In the genomic region with DNA sequence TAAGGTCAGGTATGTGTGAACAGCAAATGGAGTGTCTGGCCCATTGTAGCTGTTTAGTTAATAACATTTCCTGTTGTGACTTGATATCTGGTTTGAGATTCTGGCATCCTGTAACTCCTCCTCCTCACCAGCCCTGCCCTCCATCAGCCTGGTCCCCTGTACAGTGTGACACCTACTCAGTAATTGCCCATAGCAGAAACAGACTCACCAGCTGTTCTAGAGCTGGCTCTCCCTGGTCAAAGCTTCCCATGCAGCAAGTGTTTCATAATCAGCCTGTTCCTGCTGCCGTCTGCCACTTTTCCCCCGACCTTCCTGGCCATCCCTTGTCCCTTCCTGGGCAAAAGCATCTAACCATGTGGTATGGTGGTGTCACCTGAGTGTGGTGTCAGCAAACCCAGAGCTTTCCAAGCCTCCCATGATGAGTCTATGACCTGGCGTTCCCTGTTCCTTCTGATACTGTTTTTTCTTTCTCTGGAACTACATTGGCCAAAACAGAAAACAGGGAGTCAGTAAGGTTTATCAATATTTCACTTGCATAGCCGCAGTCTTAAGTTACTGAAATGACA, we compare ENCODE assay signal across 22 cellular contexts. TPM values are rescaled to one million over a fixed set of nuclear protein-coding genes. Genes with fewer than 3 reads are reported as not detected.
A peak's percentile ranks its signal among the peaks of the same experiment; 100 is the strongest.
DNase-seq lines count a peak whose midpoint lies in the region; ATAC-seq and TF ChIP-seq lines count a peak whose summit lies in the region.
"Had no signal": no experiment of that assay in that cellular context is flagged by ENCODE, and none has a peak within 500 bp of the region (broad histone marks: within the 10 kb centered on the region; RNA-seq: fewer than 3 reads in every experiment).

No MANE protein-coding gene starts in this region.

- ATAC-seq in left ventricle myocardium superior: peak; percentile 35
- no peak for ATAC-seq in Right ventricle myocardium inferior
- peak; percentile 69 for ATAC-seq in HG03432 (IDR thresholded peaks at IDR 0.05; ENCODE audit: unreplicated experiment)
- ATAC-seq in stimulated activated naive B cell treated with anti-CD40 and anti-IgM and Interleukin-4, amounts not matched to agents 10 μg/mL and 1 μg/mL and 100 μg/mL, for 72 hours (replicated peaks): peak; percentile 39 to 55
- no peak for ATAC-seq in GM21447 (IDR thresholded peaks at IDR 0.05; ENCODE audit: unreplicated experiment)

- H3K27me3 Mint-ChIP-seq in stimulated activated naive B cell treated with anti-CD40 and anti-IgM and Interleukin-4, amounts not matched to agents 10 μg/mL and 1 μg/mL and 100 μg/mL, for 72 hours: no peaks in the 10 kb centered on the region
- H3K27me3 Mint-ChIP-seq: CD4-positive, alpha-beta T cell; IgD-negative memory B cell had no signal

- no peaks in the 10 kb centered on the region for H3K4me1 ChIP-seq in esophagus muscularis mucosa
- H3K4me1 ChIP-seq: HAP-1 had no signal

- in situ Hi-C loops in brain microvascular endothelial cell (cut with HindIII; ENCODE audit: low pct_ligation_motif_present, low sequenced_read_pairs): no loop called here

- peaks cover 0 to 7% of the 10 kb centered on the region in 2 donors for H3K9me3 Mint-ChIP-seq in stimulated activated naive B cell treated with anti-CD40 and anti-IgM and Interleukin-4, amounts not matched to agents 10 μg/mL and 1 μg/mL and 100 μg/mL, for 72 hours
- H3K9me3 Mint-ChIP-seq: CD4-positive, alpha-beta T cell had no signal

- H3K36me3 ChIP-seq in esophagus muscularis mucosa: no peaks in the 10 kb centered on the region
- no peaks in the 10 kb centered on the region for H3K36me3 ChIP-seq in brain microvascular endothelial cell (replicated peaks)
- H3K36me3 ChIP-seq: HAP-1 had no signal

- H3K4me3 ChIP-seq in esophagus muscularis mucosa (no peak overlapping the region), brain microvascular endothelial cell (ENCODE audit: low read depth, low read length) (no peak overlapping the region)
- H3K4me3 ChIP-seq: HAP-1 had no signal

- H3K9me3 ChIP-seq in esophagus muscularis mucosa: no peaks in the 10 kb centered on the region
- H3K9me3 ChIP-seq: HAP-1 had no signal

- no peak overlapping the region for H3K4me3 Mint-ChIP-seq in stimulated activated naive B cell treated with anti-CD40 and anti-IgM and Interleukin-4, amounts not matched to agents 10 μg/mL and 1 μg/mL and 100 μg/mL, for 72 hours
- H3K4me3 Mint-ChIP-seq: CD4-positive, alpha-beta T cell had no signal

- intact Hi-C loops in left ventricle myocardium superior (cut with micrococcal nuclease): no loop called here
- intact Hi-C loops in Right ventricle myocardium inferior (cut with DNase I): no loop called here
- intact Hi-C loops in esophagus muscularis mucosa (cut with DNase I): no loop called here

- TF ChIP-seq EP300 in esophagus muscularis mucosa (IDR thresholded peaks at IDR 0.05): no peak

- DNase-seq in left ventricle myocardium superior (no peak), Right ventricle myocardium inferior (ENCODE audit: missing footprints) (no peak), esophagus muscularis mucosa (ENCODE audit: extremely low spot score) (peak; percentile 39), NCI-H187 treated with DMSO at 0.1 percent for 48 hours (lab: John Stamatoyannopoulos, UW) (no peak), brain microvascular endothelial cell (no peak)
- DNase-seq in stimulated activated naive B cell treated with anti-CD40 and anti-IgM and Interleukin-4, amounts not matched to agents 10 μg/mL and 1 μg/mL and 100 μg/mL, for 72 hours: no peak
- DNase-seq: Calu3; CD4-positive, alpha-beta T cell; DMS79 treated with DMSO at 0.1 percent for 48 hours; GF-D8; MV-4-11; NCI-H1417 treated with DMSO at 0.1 percent for 48 hours; NCI-H2029 treated with DMSO at 0.1 percent for 48 hours; NCI-H2227 treated with DMSO at 0.1 percent for 48 hours; NCI-H526; OCI-M1 had no signal

- peaks cover 0 to 3% of the 10 kb centered on the region in 2 donors for H3K36me3 Mint-ChIP-seq in stimulated activated naive B cell treated with anti-CD40 and anti-IgM and Interleukin-4, amounts not matched to agents 10 μg/mL and 1 μg/mL and 100 μg/mL, for 72 hours

- H3K4me1 Mint-ChIP-seq in stimulated activated naive B cell treated with anti-CD40 and anti-IgM and Interleukin-4, amounts not matched to agents 10 μg/mL and 1 μg/mL and 100 μg/mL, for 72 hours: peaks cover 25 to 52% of the 10 kb centered on the region in 2 donors

- H3K27ac ChIP-seq in esophagus muscularis mucosa (replicated peaks in 1 of 4): no peak overlapping the region
- H3K27ac ChIP-seq in brain microvascular endothelial cell: no peak overlapping the region
- H3K27ac ChIP-seq: RWPE1 had no signal

- WGBS in esophagus muscularis mucosa: 94% methylated on average over 4 of the region's 4 CpGs

- TF ChIP-seq POLR2A in esophagus muscularis mucosa (IDR thresholded peaks at IDR 0.05; ENCODE audit: low read depth): no peak

- no peak for TF ChIP-seq CTCF in esophagus muscularis mucosa (IDR thresholded peaks at IDR 0.05)
- no peak for TF ChIP-seq CTCF in brain microvascular endothelial cell (IDR thresholded peaks at IDR 0.05; ENCODE audit: low read depth, low read length, missing control alignments)

- no peak overlapping the region for H3K27ac Mint-ChIP-seq in stimulated activated naive B cell treated with anti-CD40 and anti-IgM and Interleukin-4, amounts not matched to agents 10 μg/mL and 1 μg/mL and 100 μg/mL, for 72 hours
- H3K27ac Mint-ChIP-seq: CD4-positive, alpha-beta T cell; IgD-negative memory B cell had no signal

- H3K27me3 ChIP-seq in esophagus muscularis mucosa (no peaks in the 10 kb centered on the region), brain microvascular endothelial cell (replicated peaks) (no peaks in the 10 kb centered on the region)

RNA-seq across cellular contexts. Expression of a gene that starts 55.4 kb away (rescaled TPM):
- 56.3 TPM for total RNA-seq in left ventricle myocardium superior
- 51.8 TPM for total RNA-seq in Right ventricle myocardium inferior
- total RNA-seq in esophagus muscularis mucosa: 1 to 10 TPM; 3.7 to 6.2 (median 5.5) TPM
- total RNA-seq: HT-29 had no signal

Comparison
In these comparisons a context has a peak if more than half of its experiments do, and no peak if none do; other contexts are left out.
1. ATAC-seq: peak in left ventricle myocardium superior (single experiment), HG03432 (single experiment) and stimulated activated naive B cell treated with anti-CD40 and anti-IgM and Interleukin-4, amounts not matched to agents 10 μg/mL and 1 μg/mL and 100 μg/mL, for 72 hours (2 of 2); none in Right ventricle myocardium inferior (single experiment) and GM21447 (single experiment).